Comparison of ENCODE assay signal across 8 cellular contexts in genomic region chr16:85750827-85751641, GRCh38. TPM values are rescaled to one million over a fixed set of nuclear protein-coding genes. Genes with fewer than 3 reads are reported as not detected.
DNase-seq lines count a peak whose midpoint lies in the region; ATAC-seq and TF ChIP-seq lines count a peak whose summit lies in the region.

Gene C16orf74, minus strand, starts transcription at chr16:85751096. Its CDS starts 15,879 bp downstream, at chr16:85735217.

- DNase-seq in stimulated activated CD4-positive, alpha-beta T cell treated with anti-CD3 and anti-CD28 coated beads, Interleukin-4, amount 100 ng/mL, for 1 hour, result peak; percentile 13
- DNase-seq in stimulated activated CD4-positive, alpha-beta T cell treated with anti-CD3 and anti-CD28 coated beads, Interleukin-12 subunit alpha, Interleukin-12 subunit beta, amount 100 ng/mL, for 4 hours, result no peak
- DNase-seq in foreskin keratinocyte (peak in 1 of 2 donors; percentile 45), UCSD-AML1 (lab: John Stamatoyannopoulos, UW; ENCODE audit: unreplicated experiment) (no peak)

- peak within 1 kb of the TSS; percentile 69 for H3K4me3 ChIP-seq in WI38 (ENCODE audit: low read depth, low read length)
- peak within 1 kb of the TSS; percentile 61 to 73 for H3K4me3 ChIP-seq in neutrophil (ENCODE audit: low read depth in 1 of 2, low read length in 1 of 2)

- no peaks in the 10 kb centered on the region for H3K36me3 ChIP-seq in neutrophil

- H3K4me1 ChIP-seq in foreskin keratinocyte (peaks cover 46% of the 10 kb centered on the region), neutrophil (ENCODE audit: control insufficient read depth in 1 of 2, insufficient read depth in 1 of 2, low read depth in 1 of 2, low read length in 1 of 2) (peaks cover 19 to 21% of the 10 kb centered on the region in 2 experiments)

- no peaks in the 10 kb centered on the region for H3K27me3 ChIP-seq in foreskin keratinocyte
- peaks cover 30% of the 10 kb centered on the region for H3K27me3 ChIP-seq in neutrophil

- H3K27ac ChIP-seq in foreskin keratinocyte, result peak within 1 kb of the TSS; percentile 37
- H3K27ac ChIP-seq in neutrophil, result no peak within 1 kb of the TSS

- TF ChIP-seq CTCF in WI38 (IDR thresholded peaks at IDR 0.05; ENCODE audit: low read depth, low read length), result no peak
- TF ChIP-seq CTCF in foreskin keratinocyte (conservative IDR thresholded peaks at IDR 0.05), result no peak
- no peak for TF ChIP-seq CTCF in neutrophil (IDR thresholded peaks at IDR 0.05)

- ATAC-seq in HG03571 (IDR thresholded peaks at IDR 0.05; ENCODE audit: unreplicated experiment) (peak; percentile 35), foreskin keratinocyte (peak; percentile 62), GM19324 (IDR thresholded peaks at IDR 0.05; ENCODE audit: low FRiP score, unreplicated experiment) (no peak)

- H3K9me3 ChIP-seq in neutrophil, result no peaks in the 10 kb centered on the region

RNA-seq across cellular contexts. Expression of gene C16orf74, which starts in this region (rescaled TPM):
- total RNA-seq in foreskin keratinocyte, result 91.8 and 94.7 TPM in 2 replicates
- 145 and 164 TPM in 2 replicates for polyA plus RNA-seq in foreskin keratinocyte
